14 cellular contexts compared by ENCODE assay signal in the genomic region with DNA sequence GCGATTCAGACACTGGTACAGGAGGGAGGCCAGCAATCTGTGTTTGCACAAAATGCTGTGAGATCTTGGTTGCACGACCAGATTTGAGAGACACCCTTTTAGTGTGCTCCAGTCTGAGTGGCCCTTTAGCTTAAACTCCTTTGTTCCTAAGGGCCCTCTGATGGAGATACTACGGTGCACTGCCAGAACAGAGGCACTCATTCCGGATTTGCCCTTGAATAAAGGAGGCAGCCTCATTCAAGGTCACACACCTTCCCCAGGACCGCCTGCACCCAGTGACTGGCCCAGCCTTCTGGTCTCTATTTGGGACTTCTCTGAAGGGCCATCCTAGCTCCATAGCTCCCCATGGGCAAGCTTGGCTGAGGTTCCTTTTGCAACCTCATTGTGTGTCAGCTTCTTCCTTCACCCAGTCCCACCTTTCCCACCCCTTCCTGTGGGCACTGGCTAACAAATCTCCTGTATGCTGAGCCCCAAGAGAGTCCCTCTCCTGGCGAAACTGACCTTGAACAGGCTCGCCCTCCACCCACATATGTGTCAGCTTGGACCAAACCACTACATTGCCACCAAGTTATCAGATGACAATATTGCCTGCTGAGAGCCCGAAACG.
DNase-seq lines count a peak whose midpoint lies in the region; ATAC-seq and TF ChIP-seq lines count a peak whose summit lies in the region.
"Had no signal": no experiment of that assay in that cellular context is flagged by ENCODE, and none has a peak within 500 bp of the region (broad histone marks: within the 10 kb centered on the region; RNA-seq: fewer than 3 reads in every experiment).

No MANE protein-coding gene starts in this region.

- H3K4me3 ChIP-seq in esophagus muscularis mucosa (no peak overlapping the region), endodermal cell (ENCODE audit: low read length) (no peak overlapping the region)
- H3K4me3 ChIP-seq: BLaER1 treated with 17β-estradiol and CSF1 and Interleukin-3, amounts not matched to agents 10 nM and 100 nM had no signal

- peak; percentile 26 for DNase-seq in activated CD8-positive, alpha-beta memory T cell treated with anti-CD3 and anti-CD28 coated beads for 24 hours
- no peak for DNase-seq in activated CD8-positive, alpha-beta memory T cell treated with anti-CD3 and anti-CD28 coated beads, Interleukin-2, amount 10 ng/mL, durations not matched to agents 7 days and 5 days
- DNase-seq in esophagus muscularis mucosa (ENCODE audit: extremely low spot score), result peak; percentile 87
- peak; percentile 66 for DNase-seq in osteocyte (ENCODE audit: extremely low spot score, unreplicated experiment)
- no peak for DNase-seq in endodermal cell
- DNase-seq: Calu3; CD8-positive, alpha-beta T cell; DMS79 treated with DMSO at 0.1 percent for 48 hours; GF-D8; GOT3; H7 had no signal

- H3K4me1 Mint-ChIP-seq in activated CD8-positive, alpha-beta memory T cell treated with anti-CD3 and anti-CD28 coated beads, Interleukin-2, amount 10 ng/mL, durations not matched to agents 7 days and 5 days, result no peaks in the 10 kb centered on the region
- H3K4me1 Mint-ChIP-seq in osteocyte (ENCODE audit: unreplicated experiment) (no peaks in the 10 kb centered on the region), endodermal cell (no peaks in the 10 kb centered on the region)
- H3K4me1 Mint-ChIP-seq: B cell had no signal

- CTCF ChIA-PET in activated CD8-positive, alpha-beta memory T cell treated with anti-CD3 and anti-CD28 coated beads, Interleukin-2, amount 10 ng/mL, durations not matched to agents 7 days and 5 days (lab: Charles Lee), result no interaction called here

- H3K4me3 Mint-ChIP-seq in activated CD8-positive, alpha-beta memory T cell treated with anti-CD3 and anti-CD28 coated beads, Interleukin-2, amount 10 ng/mL, durations not matched to agents 7 days and 5 days, result no peak overlapping the region
- no peak overlapping the region for H3K4me3 Mint-ChIP-seq in osteocyte (ENCODE audit: unreplicated experiment)
- no peak overlapping the region for H3K4me3 Mint-ChIP-seq in endodermal cell
- H3K4me3 Mint-ChIP-seq: B cell; CD8-positive, alpha-beta T cell had no signal

- H3K27me3 ChIP-seq in esophagus muscularis mucosa (no peaks in the 10 kb centered on the region), endodermal cell (ENCODE audit: control insufficient read depth, insufficient read depth, low read length, poor library complexity, severe bottlenecking) (no peaks in the 10 kb centered on the region)
- H3K27me3 ChIP-seq: BLaER1 treated with 17β-estradiol and CSF1 and Interleukin-3, amounts not matched to agents 10 nM and 100 nM had no signal

- TF ChIP-seq EP300 in esophagus muscularis mucosa (IDR thresholded peaks at IDR 0.05), result no peak

- H3K36me3 Mint-ChIP-seq in activated CD8-positive, alpha-beta memory T cell treated with anti-CD3 and anti-CD28 coated beads, Interleukin-2, amount 10 ng/mL, durations not matched to agents 7 days and 5 days, result no peaks in the 10 kb centered on the region
- H3K36me3 Mint-ChIP-seq in osteocyte (ENCODE audit: unreplicated experiment), result no peaks in the 10 kb centered on the region
- H3K36me3 Mint-ChIP-seq in endodermal cell (ENCODE audit: low read depth), result no peaks in the 10 kb centered on the region
- H3K36me3 Mint-ChIP-seq: CD8-positive, alpha-beta T cell had no signal

- TF ChIP-seq POLR2A in esophagus muscularis mucosa (IDR thresholded peaks at IDR 0.05; ENCODE audit: low read depth), result no peak

- no peak for ATAC-seq in activated CD8-positive, alpha-beta memory T cell treated with anti-CD3 and anti-CD28 coated beads, Interleukin-2, amount 10 ng/mL, durations not matched to agents 7 days and 5 days
- ATAC-seq in GM18873 (IDR thresholded peaks at IDR 0.05; ENCODE audit: low FRiP score, unreplicated experiment), result no peak
- ATAC-seq: CD8-positive, alpha-beta T cell had no signal

- H3K4me1 ChIP-seq in esophagus muscularis mucosa, result no peaks in the 10 kb centered on the region
- no peaks in the 10 kb centered on the region for H3K4me1 ChIP-seq in endodermal cell (ENCODE audit: control insufficient read depth, insufficient read depth, low read length)

- H3K27ac Mint-ChIP-seq in activated CD8-positive, alpha-beta memory T cell treated with anti-CD3 and anti-CD28 coated beads, Interleukin-2, amount 10 ng/mL, durations not matched to agents 7 days and 5 days, result no peak overlapping the region
- no peak overlapping the region for H3K27ac Mint-ChIP-seq in osteocyte (ENCODE audit: unreplicated experiment)
- H3K27ac Mint-ChIP-seq in endodermal cell, result no peak overlapping the region
- H3K27ac Mint-ChIP-seq: B cell; CD8-positive, alpha-beta T cell had no signal

- WGBS in esophagus muscularis mucosa, result 78% methylated on average over 7 of the region's 9 CpGs
- WGBS in endodermal cell (ENCODE audit: insufficient coverage in 1 of 2, insufficient read length in 1 of 2), 2 experiments, result 83 to 87% methylated on average over 5 to 9 of the region's 9 CpGs

- TF ChIP-seq CTCF in esophagus muscularis mucosa (IDR thresholded peaks at IDR 0.05) (no peak), osteocyte (IDR thresholded peaks at IDR 0.05) (no peak), endodermal cell (conservative IDR thresholded peaks at IDR 0.05) (no peak)

- intact Hi-C loops in esophagus muscularis mucosa (cut with DNase I), result no loop called here

- no peak overlapping the region for H3K9ac ChIP-seq in endodermal cell (ENCODE audit: extremely low read depth, low read length, poor library complexity, severe bottlenecking)
- H3K9ac ChIP-seq: BLaER1 treated with 17β-estradiol and CSF1 and Interleukin-3, amounts not matched to agents 10 nM and 100 nM had no signal

- peaks cover 17% of the 10 kb centered on the region for H3K27me3 Mint-ChIP-seq in activated CD8-positive, alpha-beta memory T cell treated with anti-CD3 and anti-CD28 coated beads, Interleukin-2, amount 10 ng/mL, durations not matched to agents 7 days and 5 days
- H3K27me3 Mint-ChIP-seq in osteocyte (ENCODE audit: unreplicated experiment) (peaks cover 4% of the 10 kb centered on the region), endodermal cell (ENCODE audit: insufficient read depth) (no peaks in the 10 kb centered on the region)

- no peaks in the 10 kb centered on the region for H3K36me3 ChIP-seq in esophagus muscularis mucosa
- H3K36me3 ChIP-seq in endodermal cell (ENCODE audit: control insufficient read depth, insufficient read depth, low read length), result no peaks in the 10 kb centered on the region
- H3K36me3 ChIP-seq: BLaER1 treated with 17β-estradiol and CSF1 and Interleukin-3, amounts not matched to agents 10 nM and 100 nM had no signal

- H3K27ac ChIP-seq in esophagus muscularis mucosa (replicated peaks in 1 of 4) (no peak overlapping the region), endodermal cell (ENCODE audit: low read depth, low read length) (no peak overlapping the region)
- H3K27ac ChIP-seq: BLaER1 treated with 17β-estradiol and CSF1 and Interleukin-3, amounts not matched to agents 10 nM and 100 nM had no signal

- H3K9me3 ChIP-seq in esophagus muscularis mucosa (no peaks in the 10 kb centered on the region), endodermal cell (ENCODE audit: control insufficient read depth, low read length) (no peaks in the 10 kb centered on the region)
- H3K9me3 ChIP-seq: BLaER1 treated with 17β-estradiol and CSF1 and Interleukin-3, amounts not matched to agents 10 nM and 100 nM had no signal

- H3K9me3 Mint-ChIP-seq in activated CD8-positive, alpha-beta memory T cell treated with anti-CD3 and anti-CD28 coated beads, Interleukin-2, amount 10 ng/mL, durations not matched to agents 7 days and 5 days (ENCODE audit: low read depth), result no peaks in the 10 kb centered on the region
- no peaks in the 10 kb centered on the region for H3K9me3 Mint-ChIP-seq in osteocyte (ENCODE audit: unreplicated experiment)
- no peaks in the 10 kb centered on the region for H3K9me3 Mint-ChIP-seq in endodermal cell
- H3K9me3 Mint-ChIP-seq: CD8-positive, alpha-beta T cell had no signal

Comparison
In these comparisons a context has a peak if more than half of its experiments do, and no peak if none do; other contexts are left out.
1. DNase-seq: peak in activated CD8-positive, alpha-beta memory T cell treated with anti-CD3 and anti-CD28 coated beads for 24 hours (single experiment), esophagus muscularis mucosa (single experiment) and osteocyte (single experiment); none in activated CD8-positive, alpha-beta memory T cell treated with anti-CD3 and anti-CD28 coated beads, Interleukin-2, amount 10 ng/mL, durations not matched to agents 7 days and 5 days (single experiment) and endodermal cell (single experiment).